In genomic region chr4:146343199-146343598, GRCh38 we compare ENCODE assay signal across 10 cellular contexts.
DNase-seq lines count a peak whose midpoint lies in the region; ATAC-seq lines count a peak whose summit lies in the region.
"Had no signal": no experiment of that assay in that cellular context is flagged by ENCODE, and none has a peak within 500 bp of the region (broad histone marks: within the 10 kb centered on the region; RNA-seq: fewer than 3 reads in every experiment).

No MANE protein-coding gene starts in this region.

- H3K4me1 Mint-ChIP-seq in immature natural killer cell = peaks cover 13 to 18% of the 10 kb centered on the region in 2 donors
- H3K4me1 Mint-ChIP-seq: activated CD4-positive, alpha-beta T cell treated with anti-CD3 and anti-CD28 coated beads, Interleukin-2, amount 10 ng/mL, durations not matched to agents 7 days and 5 days had no signal

- H3K9me3 Mint-ChIP-seq in immature natural killer cell = no peaks in the 10 kb centered on the region
- H3K9me3 Mint-ChIP-seq: activated CD4-positive, alpha-beta T cell treated with anti-CD3 and anti-CD28 coated beads, Interleukin-2, amount 10 ng/mL, durations not matched to agents 7 days and 5 days; neural progenitor cell had no signal

- peak; percentile 70 for DNase-seq in OCI-M1 (lab: John Stamatoyannopoulos, UW)
- no peak for DNase-seq in 8988T
- no peak for DNase-seq in kidney tubule cell (ENCODE audit: low spot score)
- no peak for DNase-seq in SKM-1 (lab: John Stamatoyannopoulos, UW; ENCODE audit: unreplicated experiment)
- DNase-seq in immature natural killer cell = no peak

- ATAC-seq in GM18498 (IDR thresholded peaks at IDR 0.05; ENCODE audit: unreplicated experiment) (peak; percentile 81), GM19463 (IDR thresholded peaks at IDR 0.05; ENCODE audit: unreplicated experiment) (peak; percentile 86), HG03025 (IDR thresholded peaks at IDR 0.05; ENCODE audit: low FRiP score, unreplicated experiment) (peak; percentile 77)

- H3K27me3 Mint-ChIP-seq in immature natural killer cell (ENCODE audit: low read depth in 3 of 3) = no peaks in the 10 kb centered on the region
- H3K27me3 Mint-ChIP-seq: activated CD4-positive, alpha-beta T cell treated with anti-CD3 and anti-CD28 coated beads, Interleukin-2, amount 10 ng/mL, durations not matched to agents 7 days and 5 days had no signal

- H3K36me3 Mint-ChIP-seq in immature natural killer cell = no peaks in the 10 kb centered on the region
- H3K36me3 Mint-ChIP-seq: neural progenitor cell had no signal

- no peak overlapping the region for H3K4me3 Mint-ChIP-seq in immature natural killer cell
- H3K4me3 Mint-ChIP-seq: activated CD4-positive, alpha-beta T cell treated with anti-CD3 and anti-CD28 coated beads, Interleukin-2, amount 10 ng/mL, durations not matched to agents 7 days and 5 days; neural progenitor cell had no signal

- H3K27ac Mint-ChIP-seq in immature natural killer cell = peak overlapping the region in 1 of 6 donors; percentile 20
- H3K27ac Mint-ChIP-seq: activated CD4-positive, alpha-beta T cell treated with anti-CD3 and anti-CD28 coated beads, Interleukin-2, amount 10 ng/mL, durations not matched to agents 7 days and 5 days; neural progenitor cell had no signal
